In genomic region chr16:12613131-12613991, GRCh38 we compare ENCODE assay signal across 8 cellular contexts.
DNase-seq lines count a peak whose midpoint lies in the region; ATAC-seq and TF ChIP-seq lines count a peak whose summit lies in the region.

No MANE protein-coding gene starts in this region.

- no peaks in the 10 kb centered on the region for H3K27me3 Mint-ChIP-seq in CD4-positive, alpha-beta T cell

- H3K4me3 ChIP-seq in HEK293 (ENCODE audit: low read depth, low read length) (no peak overlapping the region), colonic mucosa (no peak overlapping the region), BE2C (ENCODE audit: low read depth, low read length) (no peak overlapping the region)

- DNase-seq in CD4-positive, alpha-beta T cell: peak in 1 of 10 experiments; percentile 10
- DNase-seq in RPMI7951 (ENCODE audit: low read depth) (peak; percentile 76), colonic mucosa (peak; percentile 28), BE2C (no peak), NCI-H510A (lab: John Stamatoyannopoulos, UW) (no peak)
- DNase-seq in stimulated activated CD4-positive, alpha-beta T cell treated with anti-CD3 and anti-CD28 coated beads, TNF-alpha, amount 100 ng/mL, for 4 hours (ENCODE audit: low read depth in 3 of 3): peak in 2 of 3 experiments; percentile 6 to 17

- H3K27me3 ChIP-seq in CD4-positive, alpha-beta T cell (ENCODE audit: control insufficient read depth, insufficient read depth, low read length): no peaks in the 10 kb centered on the region
- no peaks in the 10 kb centered on the region for H3K27me3 ChIP-seq in colonic mucosa
- no peaks in the 10 kb centered on the region; the same call in 1 of the 2 replicates for H3K27me3 ChIP-seq in BE2C

- no peaks in the 10 kb centered on the region for H3K9me3 ChIP-seq in CD4-positive, alpha-beta T cell (ENCODE audit: control insufficient read depth, low read length)
- no peaks in the 10 kb centered on the region for H3K9me3 ChIP-seq in HEK293 (ENCODE audit: control insufficient read depth, insufficient read depth, low read depth, low read length)
- no peaks in the 10 kb centered on the region for H3K9me3 ChIP-seq in colonic mucosa
- no peaks in the 10 kb centered on the region for H3K9me3 ChIP-seq in BE2C

- peaks cover 20% of the 10 kb centered on the region for H3K4me1 Mint-ChIP-seq in CD4-positive, alpha-beta T cell (ENCODE audit: low read depth)

- no peaks in the 10 kb centered on the region for H3K4me1 ChIP-seq in HEK293 (ENCODE audit: control insufficient read depth, insufficient read depth, low read length)
- no peaks in the 10 kb centered on the region for H3K4me1 ChIP-seq in colonic mucosa
- no peaks in the 10 kb centered on the region for H3K4me1 ChIP-seq in BE2C

- H3K36me3 ChIP-seq in HEK293 (ENCODE audit: control insufficient read depth in 2 of 2, insufficient read depth in 1 of 2, low read length in 2 of 2): no peaks in the 10 kb centered on the region
- H3K36me3 ChIP-seq in colonic mucosa: no peaks in the 10 kb centered on the region
- H3K36me3 ChIP-seq in BE2C: no peaks in the 10 kb centered on the region

- intact Hi-C loops in CD4-positive, alpha-beta T cell (cut with DNase I, micrococcal nuclease): no loop called here
- intact Hi-C loops in colonic mucosa (cut with DNase I): no loop called here

- no peaks in the 10 kb centered on the region for H3K36me3 Mint-ChIP-seq in CD4-positive, alpha-beta T cell (ENCODE audit: low read depth)

- H3K4me3 Mint-ChIP-seq in CD4-positive, alpha-beta T cell: peak overlapping the region; percentile 61

- ATAC-seq in CD4-positive, alpha-beta T cell (ENCODE audit: poor library complexity): peak; percentile 81
- no peak for ATAC-seq in GM21367 (IDR thresholded peaks at IDR 0.05; ENCODE audit: unreplicated experiment)

- H3K9me3 Mint-ChIP-seq in CD4-positive, alpha-beta T cell: no peaks in the 10 kb centered on the region

- no peak overlapping the region for H3K27ac ChIP-seq in CD4-positive, alpha-beta T cell (ENCODE audit: low read depth, low read length)
- H3K27ac ChIP-seq in HEK293 (ENCODE audit: extremely low read depth, low read depth, low read length): no peak overlapping the region
- H3K27ac ChIP-seq in colonic mucosa: no peak overlapping the region

- no peak overlapping the region for H3K9ac ChIP-seq in colonic mucosa (ENCODE audit: low read depth in 2 of 2, low read length in 2 of 2)

- H3K27ac Mint-ChIP-seq in CD4-positive, alpha-beta T cell: no peak overlapping the region

- CTCF ChIA-PET in CD4-positive, alpha-beta T cell (lab: Charles Lee): no interaction called here
- CTCF ChIA-PET in HEK293 (lab: Yijun Ruan, JAX): no interaction called here

- no peak for TF ChIP-seq CTCF in CD4-positive, alpha-beta T cell (IDR thresholded peaks at IDR 0.05)
- TF ChIP-seq CTCF in HEK293 (tag by site-specific recombination; IDR thresholded peaks at IDR 0.05) (no peak), colonic mucosa (IDR thresholded peaks at IDR 0.05) (no peak), BE2C (IDR thresholded peaks at IDR 0.05; ENCODE audit: low read depth, low read length) (no peak)

- POLR2A ChIA-PET in CD4-positive, alpha-beta T cell (lab: Charles Lee): no interaction called here
- POLR2A ChIA-PET in HEK293 (lab: Yijun Ruan, JAX): no interaction called here

TF ChIP-seq in HEK293, 187 proteins besides CTCF, POLR2A, EP300 and RAD21:
- no peak for TF ChIP-seq ZNF521 (tag by site-specific recombination; IDR thresholded peaks at IDR 0.05)
- no peak for TF ChIP-seq ZNF529 (tag by site-specific recombination; IDR thresholded peaks at IDR 0.05; ENCODE audit: insufficient replicate concordance)
- TF ChIP-seq ZNF214 (tag by site-specific recombination; IDR thresholded peaks at IDR 0.05; ENCODE audit: borderline replicate concordance): no peak
- no peak for TF ChIP-seq ZNF837 (tag by site-specific recombination; IDR thresholded peaks at IDR 0.05)
- TF ChIP-seq HIC1 (tag by site-specific recombination; IDR thresholded peaks at IDR 0.05): peak; percentile 61; the same call in 1 of the 2 replicates
- TF ChIP-seq ZNF580 (tag by site-specific recombination; IDR thresholded peaks at IDR 0.05): no peak
- no peak for TF ChIP-seq MEIS1 (CRISPR knock-in tag; IDR thresholded peaks at IDR 0.05; ENCODE audit: borderline replicate concordance)
- TF ChIP-seq ZNF785 (tag by site-specific recombination; IDR thresholded peaks at IDR 0.05): no peak
- TF ChIP-seq ZNF10 (tag by site-specific recombination; IDR thresholded peaks at IDR 0.05): 0 out of 2 replicates have a peak, but pooled peaks have one; percentile 41
- TF ChIP-seq, protein P1, sequence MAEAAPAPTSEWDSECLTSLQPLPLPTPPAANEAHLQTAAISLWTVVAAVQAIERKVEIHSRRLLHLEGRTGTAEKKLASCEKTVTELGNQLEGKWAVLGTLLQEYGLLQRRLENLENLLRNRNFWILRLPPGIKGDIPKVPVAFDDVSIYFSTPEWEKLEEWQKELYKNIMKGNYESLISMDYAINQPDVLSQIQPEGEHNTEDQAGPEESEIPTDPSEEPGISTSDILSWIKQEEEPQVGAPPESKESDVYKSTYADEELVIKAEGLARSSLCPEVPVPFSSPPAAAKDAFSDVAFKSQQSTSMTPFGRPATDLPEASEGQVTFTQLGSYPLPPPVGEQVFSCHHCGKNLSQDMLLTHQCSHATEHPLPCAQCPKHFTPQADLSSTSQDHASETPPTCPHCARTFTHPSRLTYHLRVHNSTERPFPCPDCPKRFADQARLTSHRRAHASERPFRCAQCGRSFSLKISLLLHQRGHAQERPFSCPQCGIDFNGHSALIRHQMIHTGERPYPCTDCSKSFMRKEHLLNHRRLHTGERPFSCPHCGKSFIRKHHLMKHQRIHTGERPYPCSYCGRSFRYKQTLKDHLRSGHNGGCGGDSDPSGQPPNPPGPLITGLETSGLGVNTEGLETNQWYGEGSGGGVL (tag by site-specific recombination; IDR thresholded peaks at IDR 0.05): peak; percentile 38; the same call in 1 of the 2 replicates

Comparison
In these comparisons a context has a peak if more than half of its experiments do, and no peak if none do; other contexts are left out.
1. DNase-seq: peak in RPMI7951 (single experiment), colonic mucosa (single experiment) and stimulated activated CD4-positive, alpha-beta T cell treated with anti-CD3 and anti-CD28 coated beads, TNF-alpha, amount 100 ng/mL, for 4 hours (2 of 3); none in BE2C (single experiment) and NCI-H510A (single experiment).